ENCODE assay signal across 22 cellular contexts in genomic region chr15:47806008-47806407, GRCh38.
DNase-seq lines count a peak whose midpoint lies in the region; FAIRE-seq and TF ChIP-seq lines count a peak whose summit lies in the region.
"Had no signal": no experiment of that assay in that cellular context is flagged by ENCODE, and none has a peak within 500 bp of the region (broad histone marks: within the 10 kb centered on the region; RNA-seq: fewer than 3 reads in every experiment).

No MANE protein-coding gene starts in this region.

- no peak overlapping the region for H3K4me3 Mint-ChIP-seq in type B pancreatic cell
- H3K4me3 Mint-ChIP-seq: IgD-negative memory B cell, T-helper 17 cell had no signal

- WGBS in esophagus muscularis mucosa = 56% methylated on average over 2 of the region's 2 CpGs

- H3K27ac ChIP-seq in esophagus muscularis mucosa (replicated peaks in 1 of 4) = no peak overlapping the region
- H3K27ac ChIP-seq: PC-9, RWPE1 had no signal

- H3K27ac Mint-ChIP-seq in type B pancreatic cell = no peak overlapping the region
- H3K27ac Mint-ChIP-seq: IgD-negative memory B cell, T-helper 17 cell had no signal

- FAIRE-seq in GM12892 (lab: Jason Lieb, UNC) = no peak
- FAIRE-seq: A204.1, D721Med, G401.6 had no signal

- H3K4me1 ChIP-seq in BE2C (peaks cover 7% of the 10 kb centered on the region), esophagus muscularis mucosa (no peaks in the 10 kb centered on the region)
- H3K4me1 ChIP-seq: HAP-1 had no signal

- intact Hi-C loops in esophagus muscularis mucosa (cut with DNase I) = no loop called here

- H3K27me3 Mint-ChIP-seq in type B pancreatic cell = no peaks in the 10 kb centered on the region
- H3K27me3 Mint-ChIP-seq: T-helper 17 cell had no signal

- TF ChIP-seq EP300 in esophagus muscularis mucosa (IDR thresholded peaks at IDR 0.05) = no peak

- peaks cover 5% of the 10 kb centered on the region for H3K4me1 Mint-ChIP-seq in type B pancreatic cell (ENCODE audit: unreplicated experiment)
- H3K4me1 Mint-ChIP-seq: T-helper 17 cell had no signal

- DNase-seq in BE2C (peak; percentile 48), M059J (ENCODE audit: low read depth) (peak; percentile 38), NCI-H69 (lab: John Stamatoyannopoulos, UW) (peak; percentile 95), esophagus muscularis mucosa (ENCODE audit: extremely low spot score) (peak; percentile 50), SHP77 treated with DMSO at 0.1 percent for 48 hours (lab: John Stamatoyannopoulos, UW) (no peak), GM12892 (ENCODE audit: insufficient read length) (no peak), type B pancreatic cell (ENCODE audit: extremely low spot score, unreplicated experiment) (no peak)
- no peak for DNase-seq in activated CD8-positive, alpha-beta memory T cell treated with anti-CD3 and anti-CD28 coated beads for 24 hours
- DNase-seq: DND-41, Karpas-422, MM.1S, NCI-H1092 treated with DMSO at 0.1 percent for 48 hours, NCI-H146, NCI-H774, PC-9, T-helper 17 cell had no signal

- no peaks in the 10 kb centered on the region for H3K9me3 Mint-ChIP-seq in type B pancreatic cell
- H3K9me3 Mint-ChIP-seq: IgD-negative memory B cell had no signal

- TF ChIP-seq POLR2A in esophagus muscularis mucosa (IDR thresholded peaks at IDR 0.05; ENCODE audit: low read depth) = no peak
- TF ChIP-seq POLR2A in GM12892 (IDR thresholded peaks at IDR 0.05; ENCODE audit: low read depth, low read length) = no peak

- no peaks in the 10 kb centered on the region for H3K9me3 ChIP-seq in BE2C
- no peaks in the 10 kb centered on the region for H3K9me3 ChIP-seq in esophagus muscularis mucosa
- H3K9me3 ChIP-seq: HAP-1 had no signal

- H3K4me3 ChIP-seq in BE2C (ENCODE audit: low read depth, low read length) = no peak overlapping the region
- no peak overlapping the region for H3K4me3 ChIP-seq in esophagus muscularis mucosa
- H3K4me3 ChIP-seq: HAP-1, PC-9 had no signal

- no peaks in the 10 kb centered on the region for H3K36me3 Mint-ChIP-seq in type B pancreatic cell

- TF ChIP-seq CTCF in BE2C (IDR thresholded peaks at IDR 0.05; ENCODE audit: low read depth, low read length) (no peak), esophagus muscularis mucosa (IDR thresholded peaks at IDR 0.05) (no peak), type B pancreatic cell (conservative IDR thresholded peaks at IDR 0.05) (no peak)

- H3K36me3 ChIP-seq in BE2C (no peaks in the 10 kb centered on the region), esophagus muscularis mucosa (no peaks in the 10 kb centered on the region)
- H3K36me3 ChIP-seq: HAP-1 had no signal

- H3K27me3 ChIP-seq in BE2C (no peaks in the 10 kb centered on the region), esophagus muscularis mucosa (no peaks in the 10 kb centered on the region)

Comparison
In these comparisons a context has a peak if more than half of its experiments do, and no peak if none do; other contexts are left out.
1. DNase-seq: peak in BE2C (single experiment), M059J (single experiment), NCI-H69 (single experiment) and esophagus muscularis mucosa (single experiment); none in activated CD8-positive, alpha-beta memory T cell treated with anti-CD3 and anti-CD28 coated beads for 24 hours (single experiment), SHP77 treated with DMSO at 0.1 percent for 48 hours (single experiment), GM12892 (single experiment) and type B pancreatic cell (single experiment).